9 cellular contexts compared by ENCODE assay signal in the genomic region with DNA sequence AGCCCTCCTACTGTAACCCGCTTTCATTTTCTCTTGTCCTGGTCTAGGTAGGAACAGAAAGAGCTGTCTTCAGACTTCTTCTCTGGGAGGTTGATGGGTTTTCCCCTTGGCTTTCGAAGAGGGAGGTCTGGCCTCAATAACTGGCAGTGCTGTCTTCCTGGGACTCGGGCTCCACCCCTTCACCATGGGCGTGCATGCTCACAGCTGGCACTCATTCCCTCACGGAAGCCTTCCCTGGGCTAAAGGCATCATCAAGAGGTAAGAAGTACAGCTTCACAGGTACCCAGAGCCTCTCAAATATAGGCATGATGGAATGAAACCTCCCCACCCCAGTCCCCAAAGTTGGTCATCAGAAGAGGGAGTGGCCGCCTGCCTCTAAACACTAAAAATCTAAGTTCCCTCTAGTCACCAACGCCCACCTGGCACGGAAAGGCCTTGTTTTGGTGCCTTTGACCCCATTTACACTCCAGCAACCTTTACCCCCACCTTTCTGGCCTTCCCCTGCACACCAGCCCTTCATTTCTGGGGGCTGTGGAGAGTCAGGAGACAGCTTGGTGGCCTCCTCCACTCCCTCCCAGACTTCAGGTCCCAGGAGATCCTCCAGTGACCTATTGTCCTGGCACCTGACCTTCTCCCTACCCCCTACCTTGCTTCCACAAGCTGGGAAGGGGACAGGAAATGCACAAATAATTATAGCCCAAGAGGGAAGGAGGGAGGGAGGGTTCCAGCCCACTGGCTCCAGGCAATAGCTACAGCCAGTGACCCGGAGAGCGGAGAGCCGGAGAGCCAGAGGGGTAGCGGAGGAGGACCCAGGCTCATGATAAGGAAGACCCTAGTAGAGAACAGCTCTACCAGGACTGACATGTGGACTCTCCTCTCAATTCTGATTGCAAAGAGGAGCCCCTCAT. TPM values are rescaled to one million over a fixed set of nuclear protein-coding genes. Genes with fewer than 3 reads are reported as not detected.
A peak's percentile ranks its signal among the peaks of the same experiment; 100 is the strongest.
DNase-seq lines count a peak whose midpoint lies in the region; ATAC-seq and TF ChIP-seq lines count a peak whose summit lies in the region.
"Had no signal": no experiment of that assay in that cellular context is flagged by ENCODE, and none has a peak within 500 bp of the region (broad histone marks: within the 10 kb centered on the region; RNA-seq: fewer than 3 reads in every experiment).

No MANE protein-coding gene starts in this region.

- H3K4me3 ChIP-seq in GM12865 (ENCODE audit: low read depth, low read length) (peak overlapping the region; percentile 58), duodenal mucosa (ENCODE audit: low read depth in 1 of 2, low read length in 2 of 2) (peak overlapping the region; percentile 13 to 52), subcutaneous abdominal adipose tissue (ENCODE audit: low read depth in 1 of 5, low read length in 5 of 5) (peak overlapping the region; percentile 30 to 93 (median 79)), smooth muscle cell (no peak overlapping the region)

- H3K36me3 ChIP-seq in duodenal mucosa (ENCODE audit: control insufficient read depth in 1 of 2, insufficient read depth in 2 of 2, low read length in 2 of 2) (no peaks in the 10 kb centered on the region), subcutaneous abdominal adipose tissue (ENCODE audit: control insufficient read depth in 5 of 5, insufficient read depth in 5 of 5, low read length in 5 of 5) (peaks cover 0 to 21% (median 4%) of the 10 kb centered on the region in 5 donors), smooth muscle cell (ENCODE audit: low read depth) (no peaks in the 10 kb centered on the region)

- TF ChIP-seq CTCF in GM12865 (IDR thresholded peaks at IDR 0.05; ENCODE audit: insufficient read depth, low read depth, low read length, missing control alignments) (no peak), smooth muscle cell (IDR thresholded peaks at IDR 0.05; ENCODE audit: borderline replicate concordance, insufficient read depth, poor library complexity, severe bottlenecking) (no peak)

- H3F3A ChIP-seq in smooth muscle cell (ENCODE audit: low read depth): no peaks in the 10 kb centered on the region

- H3K27me3 ChIP-seq in duodenal mucosa (ENCODE audit: control insufficient read depth in 1 of 2, insufficient read depth in 2 of 2, low read length in 2 of 2): no peaks in the 10 kb centered on the region
- H3K27me3 ChIP-seq in subcutaneous abdominal adipose tissue (ENCODE audit: control insufficient read depth in 5 of 5, insufficient read depth in 4 of 5, low read length in 5 of 5): peaks cover 0 to 3% (median 0%) of the 10 kb centered on the region in 5 donors
- no peaks in the 10 kb centered on the region for H3K27me3 ChIP-seq in smooth muscle cell (ENCODE audit: low read depth)

- peak; percentile 86 for DNase-seq in GM12865 (ENCODE audit: low read depth)
- DNase-seq in OCI-M2 (lab: John Stamatoyannopoulos, UW; ENCODE audit: unreplicated experiment): no peak
- no peak for DNase-seq in smooth muscle cell (lab: John Stamatoyannopoulos, UW; ENCODE audit: unreplicated experiment)
- DNase-seq in cerebellum (ENCODE audit: low spot score): no peak

- no peak overlapping the region for H2AFZ ChIP-seq in smooth muscle cell (ENCODE audit: low read depth)

- H3K9me3 ChIP-seq in duodenal mucosa (ENCODE audit: control insufficient read depth in 1 of 2, low read length in 2 of 2) (no peaks in the 10 kb centered on the region), subcutaneous abdominal adipose tissue (ENCODE audit: control insufficient read depth in 5 of 5, low read length in 5 of 5) (no peaks in the 10 kb centered on the region), smooth muscle cell (replicated peaks; ENCODE audit: low read depth) (no peaks in the 10 kb centered on the region)

- H4K20me1 ChIP-seq in smooth muscle cell (ENCODE audit: low read depth): no peaks in the 10 kb centered on the region

- H3K79me2 ChIP-seq in smooth muscle cell (ENCODE audit: low read depth): no peaks in the 10 kb centered on the region

- H3K4me1 ChIP-seq in duodenal mucosa (ENCODE audit: control insufficient read depth in 1 of 2, insufficient read depth in 2 of 2, low read length in 2 of 2) (peaks cover 54 to 59% of the 10 kb centered on the region in 2 donors), subcutaneous abdominal adipose tissue (ENCODE audit: control insufficient read depth in 5 of 5, insufficient read depth in 5 of 5, low read length in 5 of 5) (peaks cover 3 to 82% (median 61%) of the 10 kb centered on the region in 5 donors), smooth muscle cell (ENCODE audit: low read depth) (peaks cover 27% of the 10 kb centered on the region)

- H3K9ac ChIP-seq in duodenal mucosa (ENCODE audit: low read depth in 1 of 2, low read length in 2 of 2) (no peak overlapping the region), subcutaneous abdominal adipose tissue (ENCODE audit: low read length in 5 of 5) (peak overlapping the region in 3 of 5 donors; percentile 31 to 60 (median 59)), smooth muscle cell (ENCODE audit: low read depth) (no peak overlapping the region)

- H3K4me2 ChIP-seq in smooth muscle cell: no peak overlapping the region

- ATAC-seq in GM19452 (IDR thresholded peaks at IDR 0.05; ENCODE audit: unreplicated experiment) (peak; percentile 58), HG03442 (IDR thresholded peaks at IDR 0.05; ENCODE audit: unreplicated experiment) (peak; percentile 67)

- 92% methylated on average over 12 of the region's 12 CpGs for WGBS in smooth muscle cell (ENCODE audit: low lambda C conversion rate)

- H3K27ac ChIP-seq in duodenal mucosa (ENCODE audit: low read depth, low read length) (peak overlapping the region; percentile 5), subcutaneous abdominal adipose tissue (ENCODE audit: low read depth, low read length) (peak overlapping the region; percentile 86), smooth muscle cell (ENCODE audit: low read depth) (no peak overlapping the region)

RNA-seq across cellular contexts. Expression of a gene that starts 2.8 kb away (rescaled TPM):
- total RNA-seq in smooth muscle cell: 4.0 and 5.6 TPM in 2 replicates
- 1.9 and 3.6 TPM in 2 replicates for polyA plus RNA-seq in smooth muscle cell
- total RNA-seq in cerebellum: 11.9 TPM

RNA-seq across cellular contexts. Expression of a gene that starts 17.1 kb away (rescaled TPM):
- total RNA-seq in smooth muscle cell (2.4 and 11.4 TPM in 2 replicates), cerebellum (7.8 TPM)
- polyA plus RNA-seq in smooth muscle cell: 6.2 and 8.6 TPM in 2 replicates

RNA-seq across cellular contexts. Expression of a gene that starts 30.6 kb away (rescaled TPM):
- total RNA-seq in smooth muscle cell: 1.8 and 5.1 TPM in 2 replicates
- polyA plus RNA-seq in smooth muscle cell: 0.47 and 0.74 TPM in 2 replicates
- total RNA-seq in cerebellum: not detected
- total RNA-seq: HT1080 had no signal

RNA-seq across cellular contexts. Expression of a gene that starts 50.1 kb away (rescaled TPM):
- 23.0 and 28.6 TPM in 2 replicates for total RNA-seq in smooth muscle cell
- polyA plus RNA-seq in smooth muscle cell: 17.0 and 18.9 TPM in 2 replicates
- total RNA-seq in cerebellum: 24.3 TPM

Comparison
In these comparisons a context has a peak if more than half of its experiments do, and no peak if none do; other contexts are left out.
1. H3K9ac ChIP-seq: peak in subcutaneous abdominal adipose tissue (3 of 5); none in duodenal mucosa (0 of 2) and smooth muscle cell (single experiment).